Comparison of ENCODE assay signal across 22 cellular contexts in genomic region chr2:113227698-113228097, GRCh38.
"Had no signal": no experiment of that assay in that cellular context is flagged by ENCODE, and none has a peak within 500 bp of the region (broad histone marks: within the 10 kb centered on the region; RNA-seq: fewer than 3 reads in every experiment).

No MANE protein-coding gene starts in this region.

- H3K9me3 Mint-ChIP-seq: activated B cell treated with CpG ODN at 0.5 μM for 24 hours; activated naive CD4-positive, alpha-beta T cell treated with anti-CD3 and anti-CD28 coated beads, Interleukin-2, amount 50 U/mL, for 72 hours; activated T-helper 1 cell treated with anti-CD3 and anti-CD28 coated beads, Interleukin-12 subunit alpha, Interleukin-12 subunit beta, Interleukin-2, Interleukin-4 antibody, amounts not matched to agents 30 ng/mL and 10 ng/mL and 1 ng/mL, durations not matched to agents 14 hours and 24 hours and 36 hours; natural killer cell treated with Interleukin-12 subunit alpha and Interleukin-12 subunit beta and Interleukin-15 and Interleukin-18, amount 100 ng/mL, for 72 hours; T-helper 1 cell treated with Interleukin-12 subunit alpha and Interleukin-12 subunit beta and Interleukin-4 antibody, amounts not matched to agents 30 μg/mL and 1 μg/mL, for 36 hours had no signal

- H3K36me3 Mint-ChIP-seq: activated naive CD4-positive, alpha-beta T cell treated with anti-CD3 and anti-CD28 coated beads, Interleukin-2, amount 50 U/mL, for 72 hours; natural killer cell treated with Interleukin-12 subunit alpha and Interleukin-12 subunit beta and Interleukin-15 and Interleukin-18, amount 100 ng/mL, for 72 hours had no signal

- H3K36me3 ChIP-seq: left ventricle myocardium inferior, upper lobe of left lung had no signal

- DNase-seq: activated B cell treated with CpG ODN at 0.5 μM for 24 hours; activated CD4-positive, alpha-beta T cell treated with anti-CD3 and anti-CD28 coated beads for 4 hours; activated CD4-positive, alpha-beta T cell treated with anti-CD3 and anti-CD28 coated beads, Interleukin-2, amount 50 U/mL, for 48 hours; activated gamma-delta T cell treated with Interleukin-2 at 50 U/mL for 16 hours; central memory CD4-positive, alpha-beta T cell; dermis blood vessel endothelial cell; effector CD8-positive, alpha-beta T cell; head of caudate nucleus; hypothalamus; left ventricle myocardium inferior; mammary epithelial cell; midbrain; retina; stimulated activated CD4-positive, alpha-beta T cell treated with anti-CD3 and anti-CD28 coated beads, Interleukin-2, amount 100 ng/mL, for 48 hours; stimulated activated CD8-positive, alpha-beta memory T cell treated with anti-CD3 and anti-CD28 coated beads, Interleukin-4, amount 100 ng/mL, for 48 hours; stimulated activated naive CD4-positive, alpha-beta T cell had no signal

- H3K27me3 ChIP-seq: upper lobe of left lung had no signal

- H3K4me3 ChIP-seq: left ventricle myocardium inferior, upper lobe of left lung had no signal

- H3K27me3 Mint-ChIP-seq: natural killer cell treated with Interleukin-12 subunit alpha and Interleukin-12 subunit beta and Interleukin-15 and Interleukin-18, amount 100 ng/mL, for 72 hours had no signal

- H3K9me3 ChIP-seq: left ventricle myocardium inferior, upper lobe of left lung had no signal

- H3K4me3 Mint-ChIP-seq: activated B cell treated with CpG ODN at 0.5 μM for 24 hours; activated T-helper 1 cell treated with anti-CD3 and anti-CD28 coated beads, Interleukin-12 subunit alpha, Interleukin-12 subunit beta, Interleukin-2, Interleukin-4 antibody, amounts not matched to agents 30 ng/mL and 10 ng/mL and 1 ng/mL, durations not matched to agents 14 hours and 24 hours and 36 hours; natural killer cell treated with Interleukin-12 subunit alpha and Interleukin-12 subunit beta and Interleukin-15 and Interleukin-18, amount 100 ng/mL, for 72 hours; T-helper 1 cell treated with Interleukin-12 subunit alpha and Interleukin-12 subunit beta and Interleukin-4 antibody, amounts not matched to agents 30 μg/mL and 1 μg/mL, for 36 hours had no signal

- H3K27ac ChIP-seq: left ventricle myocardium inferior, upper lobe of left lung had no signal

- H3K4me1 Mint-ChIP-seq: activated B cell treated with CpG ODN at 0.5 μM for 24 hours had no signal

- H3K27ac Mint-ChIP-seq: activated B cell treated with CpG ODN at 0.5 μM for 24 hours; activated naive CD4-positive, alpha-beta T cell treated with anti-CD3 and anti-CD28 coated beads, Interleukin-2, amount 50 U/mL, for 72 hours; natural killer cell treated with Interleukin-12 subunit alpha and Interleukin-12 subunit beta and Interleukin-15 and Interleukin-18, amount 100 ng/mL, for 72 hours; progenitor cell of endocrine pancreas; T-helper 1 cell treated with Interleukin-12 subunit alpha and Interleukin-12 subunit beta and Interleukin-4 antibody, amounts not matched to agents 30 μg/mL and 1 μg/mL, for 36 hours had no signal

- ATAC-seq: activated naive CD4-positive, alpha-beta T cell treated with anti-CD3 and anti-CD28 coated beads, Interleukin-2, amount 50 U/mL, for 72 hours had no signal
